17 cellular contexts compared by ENCODE assay signal in genomic region chr10:65670087-65670486, GRCh38.
DNase-seq lines count a peak whose midpoint lies in the region; TF ChIP-seq lines count a peak whose summit lies in the region.
"Had no signal": no experiment of that assay in that cellular context is flagged by ENCODE, and none has a peak within 500 bp of the region (broad histone marks: within the 10 kb centered on the region; RNA-seq: fewer than 3 reads in every experiment).

No MANE protein-coding gene starts in this region.

- H3K4me3 ChIP-seq in SK-N-MC (peak overlapping the region; percentile 38; the same call in 1 of the 2 replicates), fibroblast of pulmonary artery (replicated peaks; ENCODE audit: low read depth, low read length) (no peak overlapping the region), skeletal muscle cell (ENCODE audit: low read depth, low read length) (no peak overlapping the region)
- H3K4me3 ChIP-seq: left ventricle myocardium inferior, thyroid gland had no signal

- H3K9me3 ChIP-seq in SK-N-MC (ENCODE audit: low read depth, low read length) = no peaks in the 10 kb centered on the region
- H3K9me3 ChIP-seq: left ventricle myocardium inferior, neutrophil, thyroid gland had no signal

- peak; percentile 5 for DNase-seq in GM03348 (ENCODE audit: low spot score)
- DNase-seq in SK-N-MC (ENCODE audit: low read depth, low spot score) = peak; percentile 56
- DNase-seq in fibroblast of pulmonary artery (ENCODE audit: low read depth) = peak; percentile 55
- DNase-seq in skeletal muscle cell (ENCODE audit: low read depth) = peak; percentile 40
- no peak for DNase-seq in medulla oblongata (ENCODE audit: extremely low spot score)
- DNase-seq in NCI-H2227 treated with DMSO at 0.1 percent for 48 hours (lab: John Stamatoyannopoulos, UW) = no peak
- DNase-seq in inferior parietal cortex (ENCODE audit: extremely low spot score) = no peak
- no peak for DNase-seq in stimulated activated CD4-positive, alpha-beta T cell treated with anti-CD3 and anti-CD28 coated beads, Interleukin-4, amount 100 ng/mL, for 4 hours
- DNase-seq: activated CD8-positive, alpha-beta T cell treated with anti-CD3 and anti-CD28 coated beads for 36 hours; dermis blood vessel endothelial cell; left ventricle myocardium inferior; NCI-H1417; NCI-H526 treated with DMSO at 0.1 percent for 48 hours; SHP77; T-helper 17 cell; thyroid gland had no signal

- H3K36me3 ChIP-seq in SK-N-MC (ENCODE audit: insufficient read depth, low read length) = no peaks in the 10 kb centered on the region
- H3K36me3 ChIP-seq: left ventricle myocardium inferior, neutrophil, thyroid gland had no signal

- H3K27ac ChIP-seq in SK-N-MC = peak overlapping the region; percentile 90
- H3K27ac ChIP-seq: left ventricle myocardium inferior, neutrophil, thyroid gland had no signal

- no peak for TF ChIP-seq CTCF in fibroblast of pulmonary artery (IDR thresholded peaks at IDR 0.05; ENCODE audit: low read length, missing control alignments)

- H3K9ac ChIP-seq in SK-N-MC (ENCODE audit: insufficient read length) = no peak overlapping the region

Comparison
In these comparisons a context has a peak if more than half of its experiments do, and no peak if none do; other contexts are left out.
1. DNase-seq: peak in GM03348 (single experiment), SK-N-MC (single experiment), fibroblast of pulmonary artery (single experiment) and skeletal muscle cell (single experiment); none in medulla oblongata (single experiment), NCI-H2227 treated with DMSO at 0.1 percent for 48 hours (single experiment), inferior parietal cortex (single experiment) and stimulated activated CD4-positive, alpha-beta T cell treated with anti-CD3 and anti-CD28 coated beads, Interleukin-4, amount 100 ng/mL, for 4 hours (0 of 2).